Comparison of ENCODE assay signal across 17 cellular contexts in genomic region chr10:60896033-60896432, GRCh38. TPM values are rescaled to one million over a fixed set of nuclear protein-coding genes. Genes with fewer than 3 reads are reported as not detected.
DNase-seq lines count a peak whose midpoint lies in the region; ATAC-seq and TF ChIP-seq lines count a peak whose summit lies in the region.
"Had no signal": no experiment of that assay in that cellular context is flagged by ENCODE, and none has a peak within 500 bp of the region (broad histone marks: within the 10 kb centered on the region; RNA-seq: fewer than 3 reads in every experiment).

No MANE protein-coding gene starts in this region.

- H3K27me3 Mint-ChIP-seq in activated CD8-positive, alpha-beta memory T cell treated with anti-CD3 and anti-CD28 coated beads, Interleukin-2, amount 10 ng/mL, durations not matched to agents 7 days and 5 days: peaks cover 12% of the 10 kb centered on the region
- peaks cover 6% of the 10 kb centered on the region for H3K27me3 Mint-ChIP-seq in stimulated activated memory B cell treated with anti-CD40 and anti-IgM and Interleukin-4, amounts not matched to agents 10 μg/mL and 1 μg/mL and 100 μg/mL, for 72 hours

- no peak overlapping the region for H3K27ac ChIP-seq in GM23248
- H3K27ac ChIP-seq in heart right ventricle: peak overlapping the region in 9 of 10 donors; percentile 22 to 87 (median 67)
- H3K27ac ChIP-seq: BLaER1 treated with 17β-estradiol and CSF1 and Interleukin-3, amounts not matched to agents 10 nM and 100 nM; right lobe of liver had no signal

- intact Hi-C loops in heart right ventricle (cut with DNase I): loop anchor here in 2 of 10 donors (5.0 to 10.0 kb wide), 2 partner anchors 46 to 49 kb away; partner anchors contain the start of gene RHOBTB1 (in 2 of the 2)

- H3K9me2 ChIP-seq in GM23248 (ENCODE audit: insufficient read depth): no peaks in the 10 kb centered on the region

- no peaks in the 10 kb centered on the region for H3K36me3 Mint-ChIP-seq in activated CD8-positive, alpha-beta memory T cell treated with anti-CD3 and anti-CD28 coated beads, Interleukin-2, amount 10 ng/mL, durations not matched to agents 7 days and 5 days
- H3K36me3 Mint-ChIP-seq in stimulated activated memory B cell treated with anti-CD40 and anti-IgM and Interleukin-4, amounts not matched to agents 10 μg/mL and 1 μg/mL and 100 μg/mL, for 72 hours: no peaks in the 10 kb centered on the region
- H3K36me3 Mint-ChIP-seq: natural killer cell had no signal

- H3K36me3 ChIP-seq in GM23248 (ENCODE audit: low read depth) (no peaks in the 10 kb centered on the region), heart right ventricle (peaks cover 0 to 27% (median 0%) of the 10 kb centered on the region in 9 donors), skeletal muscle satellite cell (ENCODE audit: insufficient read depth, low read length) (peaks cover under 1% of the 10 kb centered on the region)
- H3K36me3 ChIP-seq: right lobe of liver had no signal

- peaks cover 11% of the 10 kb centered on the region; the same call in 1 of the 2 replicates for H3K4me1 ChIP-seq in GM23248 (ENCODE audit: insufficient read depth)
- H3K4me1 ChIP-seq in heart right ventricle: peaks cover 3 to 58% (median 27%) of the 10 kb centered on the region in 9 donors
- H3K4me1 ChIP-seq in skeletal muscle satellite cell (ENCODE audit: control insufficient read depth, insufficient read depth, low read length): peaks cover 23% of the 10 kb centered on the region
- H3K4me1 ChIP-seq: BLaER1 treated with 17β-estradiol and CSF1 and Interleukin-3, amounts not matched to agents 10 nM and 100 nM; right lobe of liver had no signal

- H2AFZ ChIP-seq in GM23248: no peak overlapping the region

- no peak overlapping the region for H3K27ac Mint-ChIP-seq in activated CD8-positive, alpha-beta memory T cell treated with anti-CD3 and anti-CD28 coated beads, Interleukin-2, amount 10 ng/mL, durations not matched to agents 7 days and 5 days
- H3K27ac Mint-ChIP-seq in stimulated activated memory B cell treated with anti-CD40 and anti-IgM and Interleukin-4, amounts not matched to agents 10 μg/mL and 1 μg/mL and 100 μg/mL, for 72 hours: no peak overlapping the region
- H3K27ac Mint-ChIP-seq: natural killer cell; stimulated activated naive CD8-positive, alpha-beta T cell treated with anti-CD3 and anti-CD28 coated beads, Interleukin-15, Interleukin-2, amounts not matched to agents 100 ng/mL and 50 ng/mL, for 24 hours had no signal

- no peak overlapping the region for H3K4me3 Mint-ChIP-seq in activated CD8-positive, alpha-beta memory T cell treated with anti-CD3 and anti-CD28 coated beads, Interleukin-2, amount 10 ng/mL, durations not matched to agents 7 days and 5 days
- H3K4me3 Mint-ChIP-seq in stimulated activated memory B cell treated with anti-CD40 and anti-IgM and Interleukin-4, amounts not matched to agents 10 μg/mL and 1 μg/mL and 100 μg/mL, for 72 hours: no peak overlapping the region
- H3K4me3 Mint-ChIP-seq: natural killer cell; stimulated activated naive CD8-positive, alpha-beta T cell treated with anti-CD3 and anti-CD28 coated beads, Interleukin-15, Interleukin-2, amounts not matched to agents 100 ng/mL and 50 ng/mL, for 24 hours had no signal

- H3K4me2 ChIP-seq in GM23248 (ENCODE audit: unreplicated experiment): no peak overlapping the region
- peak overlapping the region; percentile 5 for H3K4me2 ChIP-seq in skeletal muscle satellite cell (ENCODE audit: low read length)
- H3K4me2 ChIP-seq: BLaER1 treated with 17β-estradiol and CSF1 and Interleukin-3, amounts not matched to agents 10 nM and 100 nM had no signal

- no peaks in the 10 kb centered on the region for H4K20me1 ChIP-seq in GM23248 (ENCODE audit: insufficient read depth)
- H4K20me1 ChIP-seq: BLaER1 treated with 17β-estradiol and CSF1 and Interleukin-3, amounts not matched to agents 10 nM and 100 nM had no signal

- H3F3A ChIP-seq in GM23248 (ENCODE audit: insufficient read depth): 0 out of 2 replicates have a peak, but pooled peaks cover 5% of the 10 kb centered on the region

- H3K27me3 ChIP-seq in GM23248 (replicated peaks; ENCODE audit: insufficient read depth): no peaks in the 10 kb centered on the region
- H3K27me3 ChIP-seq in heart right ventricle: no peaks in the 10 kb centered on the region
- H3K27me3 ChIP-seq in skeletal muscle satellite cell (ENCODE audit: control insufficient read depth, insufficient read depth, low read length): no peaks in the 10 kb centered on the region
- H3K27me3 ChIP-seq: BLaER1 treated with 17β-estradiol and CSF1 and Interleukin-3, amounts not matched to agents 10 nM and 100 nM; right lobe of liver had no signal

- in situ Hi-C loops in GM23248 (cut with MboI): no loop called here

- DNase-seq in GM23248 (peak; percentile 27), cardiac fibroblast (ENCODE audit: low read depth in 2 of 2) (peak; percentile 18 to 79), heart right ventricle (no peak)
- no peak for DNase-seq in activated CD8-positive, alpha-beta memory T cell treated with anti-CD3 and anti-CD28 coated beads, Interleukin-2, amount 10 ng/mL, durations not matched to agents 7 days and 5 days
- DNase-seq: activated CD4-positive, alpha-beta T cell treated with anti-CD3 and anti-CD28 coated beads, Interleukin-2, amount 50 U/mL, for 4 hours; KG1; natural killer cell; NCI-H2227 treated with DMSO at 0.1 percent for 48 hours; NK-92 treated with Interleukin-12 subunit alpha and Interleukin-12 subunit beta, amount 100 ng/mL, for 24 hours; right lobe of liver had no signal

- H3K9me3 ChIP-seq in GM23248 (ENCODE audit: low read depth) (no peaks in the 10 kb centered on the region), heart right ventricle (no peaks in the 10 kb centered on the region), skeletal muscle satellite cell (replicated peaks; ENCODE audit: low read length) (no peaks in the 10 kb centered on the region)
- H3K9me3 ChIP-seq: right lobe of liver had no signal

- CTCF ChIA-PET in activated CD8-positive, alpha-beta memory T cell treated with anti-CD3 and anti-CD28 coated beads, Interleukin-2, amount 10 ng/mL, durations not matched to agents 7 days and 5 days (lab: Charles Lee): no interaction called here

- no peaks in the 10 kb centered on the region for H3K79me2 ChIP-seq in GM23248 (ENCODE audit: insufficient read depth)

- H3K9ac ChIP-seq in GM23248: no peak overlapping the region
- peak overlapping the region; percentile 26 for H3K9ac ChIP-seq in skeletal muscle satellite cell (ENCODE audit: low read depth, low read length)
- H3K9ac ChIP-seq: BLaER1 treated with 17β-estradiol and CSF1 and Interleukin-3, amounts not matched to agents 10 nM and 100 nM had no signal

- H3K9me3 Mint-ChIP-seq in activated CD8-positive, alpha-beta memory T cell treated with anti-CD3 and anti-CD28 coated beads, Interleukin-2, amount 10 ng/mL, durations not matched to agents 7 days and 5 days (ENCODE audit: low read depth): no peaks in the 10 kb centered on the region
- peaks cover 3% of the 10 kb centered on the region for H3K9me3 Mint-ChIP-seq in stimulated activated memory B cell treated with anti-CD40 and anti-IgM and Interleukin-4, amounts not matched to agents 10 μg/mL and 1 μg/mL and 100 μg/mL, for 72 hours
- H3K9me3 Mint-ChIP-seq: natural killer cell; stimulated activated naive CD8-positive, alpha-beta T cell treated with anti-CD3 and anti-CD28 coated beads, Interleukin-15, Interleukin-2, amounts not matched to agents 100 ng/mL and 50 ng/mL, for 24 hours had no signal

- no peaks in the 10 kb centered on the region for H3K4me1 Mint-ChIP-seq in activated CD8-positive, alpha-beta memory T cell treated with anti-CD3 and anti-CD28 coated beads, Interleukin-2, amount 10 ng/mL, durations not matched to agents 7 days and 5 days
- no peaks in the 10 kb centered on the region for H3K4me1 Mint-ChIP-seq in stimulated activated memory B cell treated with anti-CD40 and anti-IgM and Interleukin-4, amounts not matched to agents 10 μg/mL and 1 μg/mL and 100 μg/mL, for 72 hours
- H3K4me1 Mint-ChIP-seq: natural killer cell had no signal

- TF ChIP-seq CTCF in cardiac fibroblast (IDR thresholded peaks at IDR 0.05; ENCODE audit: low read depth, low read length) (no peak), heart right ventricle (IDR thresholded peaks at IDR 0.05) (no peak)

- H3K4me3 ChIP-seq in GM23248 (no peak overlapping the region), cardiac fibroblast (replicated peaks in 1 of 2; ENCODE audit: low read depth in 2 of 2, low read length in 2 of 2) (no peak overlapping the region), heart right ventricle (no peak overlapping the region), skeletal muscle satellite cell (ENCODE audit: low read length) (no peak overlapping the region)
- H3K4me3 ChIP-seq: BLaER1 treated with 17β-estradiol and CSF1 and Interleukin-3, amounts not matched to agents 10 nM and 100 nM; right lobe of liver had no signal

- ATAC-seq in heart right ventricle (peak in 5 of 8 donors; percentile 34 to 73 (median 59)), GM21447 (IDR thresholded peaks at IDR 0.05; ENCODE audit: unreplicated experiment) (no peak), GM18502 (IDR thresholded peaks at IDR 0.05; ENCODE audit: poor library complexity, unreplicated experiment) (no peak)
- ATAC-seq in activated CD8-positive, alpha-beta memory T cell treated with anti-CD3 and anti-CD28 coated beads, Interleukin-2, amount 10 ng/mL, durations not matched to agents 7 days and 5 days: no peak
- ATAC-seq in stimulated activated memory B cell treated with anti-CD40 and anti-IgM and Interleukin-4, amounts not matched to agents 10 μg/mL and 1 μg/mL and 100 μg/mL, for 72 hours: no peak
- ATAC-seq: left lobe of liver, natural killer cell, right lobe of liver had no signal

RNA-seq across cellular contexts. Expression of gene RHOBTB1, which starts 48.0 kb away (rescaled TPM):
- 14.6 and 16.2 TPM in 2 replicates for total RNA-seq in GM23248 (2014; rRNA removed; shearing (Covaris generic))
- polyA plus RNA-seq in GM23248 (2016; fragmentation: Nextera tagmentation; extraction: Ambion mirVana): 9.6 and 11.1 TPM in 2 replicates
- 10 to 100 TPM in 9 of 10 donors, 1 to 10 TPM in 1; 7.9 to 20.5 (median 13.4) TPM for total RNA-seq in heart right ventricle
- 1 to 10 TPM; 4.3 to 7.1 TPM for polyA plus RNA-seq in heart right ventricle
- total RNA-seq in skeletal muscle satellite cell (2012; rRNA removed): 6.8 and 11.8 TPM in 2 replicates
- total RNA-seq in activated CD8-positive, alpha-beta memory T cell treated with anti-CD3 and anti-CD28 coated beads, Interleukin-2, amount 10 ng/mL, durations not matched to agents 7 days and 5 days: under 1 TPM in 1 of 2 experiments, not detected in 1; 0.07 TPM

Comparison
In these comparisons a context has a peak if more than half of its experiments do, and no peak if none do; other contexts are left out.
1. DNase-seq: peak in GM23248 (single experiment) and cardiac fibroblast (2 of 2); none in heart right ventricle (0 of 2) and activated CD8-positive, alpha-beta memory T cell treated with anti-CD3 and anti-CD28 coated beads, Interleukin-2, amount 10 ng/mL, durations not matched to agents 7 days and 5 days (single experiment).
2. ATAC-seq: peak in heart right ventricle (5 of 8); none in GM21447 (single experiment), activated CD8-positive, alpha-beta memory T cell treated with anti-CD3 and anti-CD28 coated beads, Interleukin-2, amount 10 ng/mL, durations not matched to agents 7 days and 5 days (single experiment), stimulated activated memory B cell treated with anti-CD40 and anti-IgM and Interleukin-4, amounts not matched to agents 10 μg/mL and 1 μg/mL and 100 μg/mL, for 72 hours (single experiment) and GM18502 (single experiment).
3. RNA of gene RHOBTB1, which starts 48.0 kb away (total RNA-seq): 14.6 to 16.2 TPM in GM23248 and 7.9 to 20.5 TPM in heart right ventricle; 0.07 TPM in activated CD8-positive, alpha-beta memory T cell treated with anti-CD3 and anti-CD28 coated beads, Interleukin-2, amount 10 ng/mL, durations not matched to agents 7 days and 5 days; every median in the first group is over 4 times any median in the second.